14 cellular contexts compared by ENCODE assay signal in the genomic region with DNA sequence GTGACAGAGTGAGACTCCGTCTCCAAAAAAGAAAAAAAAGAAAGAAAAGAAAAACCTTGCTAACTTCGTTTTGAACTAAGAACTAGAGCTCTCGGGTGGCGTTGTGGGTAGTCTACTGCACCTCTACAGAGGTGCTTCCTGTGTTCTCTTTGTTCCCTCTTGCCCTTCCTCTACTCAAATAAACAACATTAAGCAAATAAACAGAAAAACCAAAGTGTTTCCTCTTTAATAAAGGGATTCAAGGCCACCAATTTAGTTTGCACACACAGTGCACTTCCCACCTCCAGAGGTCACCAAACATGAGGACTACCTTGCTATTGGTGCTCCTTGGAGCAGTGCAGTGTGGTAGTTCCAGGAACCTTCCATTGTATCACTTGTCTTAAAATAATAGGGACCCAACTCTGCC.
DNase-seq lines count a peak whose midpoint lies in the region; ATAC-seq and TF ChIP-seq lines count a peak whose summit lies in the region.
"Had no signal": no experiment of that assay in that cellular context is flagged by ENCODE, and none has a peak within 500 bp of the region (broad histone marks: within the 10 kb centered on the region; RNA-seq: fewer than 3 reads in every experiment).

No MANE protein-coding gene starts in this region.

- H3K27me3 ChIP-seq in OCI-LY1 (ENCODE audit: insufficient read depth, low read length) (no peaks in the 10 kb centered on the region), upper lobe of right lung (no peaks in the 10 kb centered on the region)
- H3K27me3 ChIP-seq: SJSA1, testis had no signal

- H3F3A ChIP-seq in OCI-LY1 (ENCODE audit: insufficient read depth, low read length), result no peaks in the 10 kb centered on the region

- H3K36me3 ChIP-seq in OCI-LY1 (ENCODE audit: insufficient read depth, low read length) (no peaks in the 10 kb centered on the region), upper lobe of right lung (no peaks in the 10 kb centered on the region)
- H3K36me3 ChIP-seq: SJSA1 had no signal

- H3K4me2 ChIP-seq in OCI-LY1 (ENCODE audit: low read length), result no peak overlapping the region

- H3K27ac ChIP-seq in OCI-LY1 (ENCODE audit: low read depth, low read length, poor library complexity, severe bottlenecking) (no peak overlapping the region), upper lobe of right lung (no peak overlapping the region)
- H3K27ac ChIP-seq: SJSA1, testis had no signal

- H3K4me3 Mint-ChIP-seq in activated naive CD4-positive, alpha-beta T cell treated with anti-CD3 and anti-CD28 coated beads, Interleukin-2, amount 50 U/mL, for 24 hours, result peak overlapping the region; percentile 67
- H3K4me3 Mint-ChIP-seq in central memory CD8-positive, alpha-beta T cell, result peak overlapping the region; percentile 21

- ATAC-seq in central memory CD8-positive, alpha-beta T cell (replicated peaks; ENCODE audit: extremely low read depth, poor library complexity, severe bottlenecking), result peak; percentile 70
- ATAC-seq in upper lobe of right lung (peak; percentile 35), GM18873 (IDR thresholded peaks at IDR 0.05; ENCODE audit: low FRiP score, unreplicated experiment) (no peak)
- ATAC-seq: GM12878 had no signal

- no peaks in the 10 kb centered on the region for H3K4me1 ChIP-seq in OCI-LY1 (ENCODE audit: insufficient read depth, low read length, severe bottlenecking)
- H3K4me1 ChIP-seq in upper lobe of right lung, result peaks cover 7% of the 10 kb centered on the region

- no peaks in the 10 kb centered on the region for H3K9me3 Mint-ChIP-seq in activated naive CD4-positive, alpha-beta T cell treated with anti-CD3 and anti-CD28 coated beads, Interleukin-2, amount 50 U/mL, for 24 hours
- no peaks in the 10 kb centered on the region for H3K9me3 Mint-ChIP-seq in central memory CD8-positive, alpha-beta T cell

- H3K9me3 ChIP-seq in OCI-LY1 (ENCODE audit: low read length), result no peaks in the 10 kb centered on the region
- no peaks in the 10 kb centered on the region for H3K9me3 ChIP-seq in upper lobe of right lung
- H3K9me3 ChIP-seq: SJSA1, testis had no signal

- no peak overlapping the region for H3K9ac ChIP-seq in OCI-LY1 (ENCODE audit: low read length)
- H3K9ac ChIP-seq: parathyroid adenoma had no signal

- H3K36me3 Mint-ChIP-seq in activated naive CD4-positive, alpha-beta T cell treated with anti-CD3 and anti-CD28 coated beads, Interleukin-2, amount 50 U/mL, for 24 hours, result no peaks in the 10 kb centered on the region
- H3K36me3 Mint-ChIP-seq in central memory CD8-positive, alpha-beta T cell (ENCODE audit: insufficient read depth), result no peaks in the 10 kb centered on the region

- H3K79me2 ChIP-seq in OCI-LY1 (ENCODE audit: insufficient read depth, low read length), result no peaks in the 10 kb centered on the region
- H3K79me2 ChIP-seq: parathyroid adenoma had no signal

- peak overlapping the region; percentile 41 for H3K27ac Mint-ChIP-seq in activated naive CD4-positive, alpha-beta T cell treated with anti-CD3 and anti-CD28 coated beads, Interleukin-2, amount 50 U/mL, for 24 hours
- H3K27ac Mint-ChIP-seq in central memory CD8-positive, alpha-beta T cell (ENCODE audit: low read depth), result peak overlapping the region; percentile 80

- intact Hi-C loops in upper lobe of right lung (cut with DNase I), result no loop called here

- TF ChIP-seq CTCF in OCI-LY1 (IDR thresholded peaks at IDR 0.05; ENCODE audit: low read length), result peak; percentile 14; the same call in 1 of the 2 replicates
- TF ChIP-seq CTCF in upper lobe of right lung (IDR thresholded peaks at IDR 0.05), result no peak

- H2AFZ ChIP-seq in OCI-LY1 (ENCODE audit: low read length), result no peak overlapping the region
- H2AFZ ChIP-seq: parathyroid adenoma had no signal

- no peaks in the 10 kb centered on the region for H3K9me2 ChIP-seq in OCI-LY1 (ENCODE audit: low read depth, low read length)

- DNase-seq in activated naive CD4-positive, alpha-beta T cell treated with anti-CD3 and anti-CD28 coated beads, Interleukin-2, amount 50 U/mL, for 16 hours, result no peak
- DNase-seq in central memory CD8-positive, alpha-beta T cell (ENCODE audit: low spot score in 2 of 2), result no peak
- DNase-seq in upper lobe of right lung (no peak), DMS 273 (lab: John Stamatoyannopoulos, UW; ENCODE audit: unreplicated experiment) (no peak), NCI-H510A (lab: John Stamatoyannopoulos, UW) (no peak)
- DNase-seq: dermis blood vessel endothelial cell, hippocampal formation, testis had no signal

- no peaks in the 10 kb centered on the region for H3K27me3 Mint-ChIP-seq in activated naive CD4-positive, alpha-beta T cell treated with anti-CD3 and anti-CD28 coated beads, Interleukin-2, amount 50 U/mL, for 24 hours
- H3K27me3 Mint-ChIP-seq in central memory CD8-positive, alpha-beta T cell, result no peaks in the 10 kb centered on the region

- H3K4me3 ChIP-seq in OCI-LY1 (ENCODE audit: low read depth, low read length, poor library complexity, severe bottlenecking) (no peak overlapping the region), upper lobe of right lung (no peak overlapping the region)
- H3K4me3 ChIP-seq: GM12878, SJSA1, testis had no signal

- H3K4me1 Mint-ChIP-seq in activated naive CD4-positive, alpha-beta T cell treated with anti-CD3 and anti-CD28 coated beads, Interleukin-2, amount 50 U/mL, for 24 hours, result peaks cover 73% of the 10 kb centered on the region
- peaks cover 66% of the 10 kb centered on the region for H3K4me1 Mint-ChIP-seq in central memory CD8-positive, alpha-beta T cell

- H4K20me1 ChIP-seq in OCI-LY1 (ENCODE audit: insufficient read depth, low read length), result no peaks in the 10 kb centered on the region
